Comparison of ENCODE assay signal across 19 cellular contexts in the genomic region with DNA sequence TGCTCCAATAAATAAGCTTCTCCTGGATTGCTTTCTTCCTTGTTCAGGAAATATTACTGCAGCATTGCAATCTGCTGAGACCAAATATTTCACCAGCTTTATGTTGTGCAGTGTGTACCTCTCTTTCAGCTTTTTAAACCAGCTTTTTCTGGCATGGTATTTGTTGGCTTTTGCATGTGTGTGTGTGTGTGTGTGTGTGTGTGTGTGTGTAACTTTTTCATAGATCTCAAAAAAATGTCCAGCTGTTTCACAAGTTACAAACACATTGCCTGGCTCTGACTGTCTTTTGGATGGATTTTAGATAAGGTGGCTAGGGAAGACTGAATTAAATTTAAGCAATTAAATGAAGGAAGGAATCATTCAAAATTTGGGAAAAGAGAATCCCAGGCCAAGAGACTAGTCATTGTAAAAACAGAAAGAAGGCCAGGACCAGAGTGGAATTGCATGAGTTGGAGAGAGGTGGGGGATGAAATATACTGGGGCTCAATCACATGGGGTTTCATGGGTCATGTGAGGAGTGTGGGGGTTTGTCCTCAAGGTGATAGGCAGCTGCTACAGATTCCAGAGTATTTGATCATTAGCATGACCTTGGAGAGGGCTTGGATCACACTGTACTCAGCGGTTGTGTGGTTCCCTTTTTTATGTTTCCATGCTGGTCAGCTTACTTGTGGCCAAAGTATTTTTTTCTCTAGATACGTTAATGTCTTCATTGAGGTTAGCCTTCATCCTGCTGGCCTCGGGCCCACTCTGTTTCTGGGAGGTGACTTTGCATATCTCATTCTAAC.
DNase-seq lines count a peak whose midpoint lies in the region; ATAC-seq and TF ChIP-seq lines count a peak whose summit lies in the region.
"Had no signal": no experiment of that assay in that cellular context is flagged by ENCODE, and none has a peak within 500 bp of the region (broad histone marks: within the 10 kb centered on the region; RNA-seq: fewer than 3 reads in every experiment).

No MANE protein-coding gene starts in this region.

- intact Hi-C loops in left lung (cut with DNase I), result no loop called here

- TF ChIP-seq POLR2A in erythroblast (IDR thresholded peaks at IDR 0.05; ENCODE audit: low read length), result no peak

- H3K27ac ChIP-seq in brain microvascular endothelial cell (peak overlapping the region; percentile 97), left lung (no peak overlapping the region)

- no peaks in the 10 kb centered on the region for H3K9me3 ChIP-seq in left lung
- H3K9me3 ChIP-seq: BE2C had no signal

- H3K27me3 Mint-ChIP-seq in type B pancreatic cell, result peaks cover 7% of the 10 kb centered on the region

- H3K4me3 Mint-ChIP-seq in type B pancreatic cell, result no peak overlapping the region
- H3K4me3 Mint-ChIP-seq: endodermal cell had no signal

- H3K27ac Mint-ChIP-seq in type B pancreatic cell, result no peak overlapping the region
- H3K27ac Mint-ChIP-seq: endodermal cell had no signal

- no peaks in the 10 kb centered on the region for H3K9me3 Mint-ChIP-seq in type B pancreatic cell
- H3K9me3 Mint-ChIP-seq: endodermal cell had no signal

- H3K36me3 ChIP-seq in brain microvascular endothelial cell (replicated peaks) (no peaks in the 10 kb centered on the region), left lung (no peaks in the 10 kb centered on the region)
- H3K36me3 ChIP-seq: BE2C had no signal

- ATAC-seq in left lung, result peak; percentile 35
- no peak for ATAC-seq in HG02588 (IDR thresholded peaks at IDR 0.05; ENCODE audit: unreplicated experiment)
- ATAC-seq: activated CD4-positive, CD25-positive, alpha-beta regulatory T cell treated with anti-CD3 and anti-CD28 coated beads, Interleukin-2, amount 50 U/mL, for 24 hours had no signal

- no peaks in the 10 kb centered on the region for H3K36me3 Mint-ChIP-seq in type B pancreatic cell

- H3K27me3 ChIP-seq in brain microvascular endothelial cell (replicated peaks) (no peaks in the 10 kb centered on the region), left lung (no peaks in the 10 kb centered on the region)
- H3K27me3 ChIP-seq: BE2C had no signal

- in situ Hi-C loops in brain microvascular endothelial cell (cut with HindIII; ENCODE audit: low pct_ligation_motif_present, low sequenced_read_pairs), result no loop called here

- DNase-seq in AML-193 (lab: John Stamatoyannopoulos, UW), result peak; percentile 47 to 74
- DNase-seq in M059J (ENCODE audit: low read depth), result peak; percentile 72
- peak; percentile 87 for DNase-seq in brain microvascular endothelial cell
- DNase-seq in left lung, result no peak
- DNase-seq in erythroblast (lab: John Stamatoyannopoulos, UW), result no peak
- DNase-seq in activated effector memory CD4-positive, alpha-beta T cell treated with anti-CD3 and anti-CD28 coated beads, Interleukin-2, amount 50 U/mL, for 16 hours, result no peak
- DNase-seq in type B pancreatic cell (ENCODE audit: extremely low spot score, unreplicated experiment), result no peak
- DNase-seq: activated T-cell treated with anti-CD3 and anti-CD28 coated beads, Interleukin-2, amount 50 U/mL, for 1 hour; amygdala; BE2C; DND-41; endodermal cell; H7; mammary epithelial cell; NCI-H1436; NCI-H526; stimulated activated naive CD4-positive, alpha-beta T cell treated with Interleukin-2 at 50 U/mL for 16 hours had no signal

- H3K4me3 ChIP-seq in brain microvascular endothelial cell (ENCODE audit: low read depth, low read length) (no peak overlapping the region), left lung (no peak overlapping the region)

- no peaks in the 10 kb centered on the region for H3K4me1 Mint-ChIP-seq in type B pancreatic cell (ENCODE audit: unreplicated experiment)
- H3K4me1 Mint-ChIP-seq: endodermal cell had no signal

- TF ChIP-seq CTCF in brain microvascular endothelial cell (IDR thresholded peaks at IDR 0.05; ENCODE audit: low read depth, low read length, missing control alignments) (no peak), left lung (IDR thresholded peaks at IDR 0.05) (no peak), type B pancreatic cell (conservative IDR thresholded peaks at IDR 0.05) (no peak)

- no peaks in the 10 kb centered on the region for H3K4me1 ChIP-seq in left lung
- H3K4me1 ChIP-seq: BE2C had no signal

Comparison
In these comparisons a context has a peak if more than half of its experiments do, and no peak if none do; other contexts are left out.
1. DNase-seq: peak in AML-193 (2 of 2), M059J (single experiment) and brain microvascular endothelial cell (single experiment); none in left lung (0 of 2), erythroblast (0 of 2), activated effector memory CD4-positive, alpha-beta T cell treated with anti-CD3 and anti-CD28 coated beads, Interleukin-2, amount 50 U/mL, for 16 hours (single experiment) and type B pancreatic cell (single experiment).